In the genomic region with DNA sequence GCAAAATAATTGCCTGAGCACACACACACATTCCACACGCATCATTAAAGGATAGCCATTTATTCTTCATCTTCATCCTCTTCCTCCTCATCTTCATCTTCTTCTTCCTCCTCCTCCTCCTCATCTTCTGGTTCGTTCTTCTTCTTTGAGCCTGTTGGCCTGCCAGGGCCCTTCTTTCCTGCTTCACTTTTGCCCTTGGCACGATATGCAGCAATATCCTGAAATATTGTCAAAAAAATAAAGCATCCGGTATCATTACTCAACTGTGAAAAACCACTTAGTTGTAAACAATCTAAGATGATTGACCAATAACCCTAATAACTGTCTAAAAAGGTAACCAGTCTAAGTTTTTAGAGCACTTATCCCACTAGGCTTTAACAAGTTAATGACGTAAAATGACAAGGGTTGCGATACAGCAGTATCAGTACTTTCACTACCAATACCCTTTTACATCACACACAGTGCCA, we compare ENCODE assay signal across 8 cellular contexts. TPM values are rescaled to one million over a fixed set of nuclear protein-coding genes. Genes with fewer than 3 reads are reported as not detected.
DNase-seq lines count a peak whose midpoint lies in the region; TF ChIP-seq lines count a peak whose summit lies in the region.

No MANE protein-coding gene starts in this region.

- no peaks in the 10 kb centered on the region for H3K27me3 Mint-ChIP-seq in dendritic cell treated with granulocyte-macrophage colony-stimulating factor and Interleukin-4, amounts not matched to agents 40 ng/mL and 50 ng/mL, for 4 days
- H3K27me3 Mint-ChIP-seq in osteocyte (ENCODE audit: unreplicated experiment): no peaks in the 10 kb centered on the region

- TF ChIP-seq CTCF in osteocyte (IDR thresholded peaks at IDR 0.05): no peak

- intact Hi-C loops in dendritic cell treated with granulocyte-macrophage colony-stimulating factor and Interleukin-4, amounts not matched to agents 40 ng/mL and 50 ng/mL, for 4 days (cut with micrococcal nuclease): no loop called here

- H3K9me3 Mint-ChIP-seq in dendritic cell treated with granulocyte-macrophage colony-stimulating factor and Interleukin-4, amounts not matched to agents 40 ng/mL and 50 ng/mL, for 4 days: no peaks in the 10 kb centered on the region
- H3K9me3 Mint-ChIP-seq in osteocyte (ENCODE audit: unreplicated experiment): no peaks in the 10 kb centered on the region

- peak overlapping the region; percentile 41 for H3K27ac Mint-ChIP-seq in dendritic cell treated with granulocyte-macrophage colony-stimulating factor and Interleukin-4, amounts not matched to agents 40 ng/mL and 50 ng/mL, for 4 days
- peak overlapping the region; percentile 94 for H3K27ac Mint-ChIP-seq in osteocyte (ENCODE audit: unreplicated experiment)

- peaks cover 27% of the 10 kb centered on the region for H3K36me3 Mint-ChIP-seq in dendritic cell treated with granulocyte-macrophage colony-stimulating factor and Interleukin-4, amounts not matched to agents 40 ng/mL and 50 ng/mL, for 4 days (ENCODE audit: low read depth)
- peaks cover 19% of the 10 kb centered on the region for H3K36me3 Mint-ChIP-seq in osteocyte (ENCODE audit: unreplicated experiment)

- no peak overlapping the region for H3K4me3 Mint-ChIP-seq in dendritic cell treated with granulocyte-macrophage colony-stimulating factor and Interleukin-4, amounts not matched to agents 40 ng/mL and 50 ng/mL, for 4 days
- H3K4me3 Mint-ChIP-seq in osteocyte (ENCODE audit: unreplicated experiment): peak overlapping the region; percentile 92

- DNase-seq in MV-4-11 (lab: John Stamatoyannopoulos, UW) (peak; percentile 55), osteocyte (ENCODE audit: extremely low spot score, unreplicated experiment) (no peak), anterior cingulate cortex (lab: John Stamatoyannopoulos, UW) (no peak)
- no peak for DNase-seq in stimulated activated CD4-positive, alpha-beta T cell treated with anti-CD3 and anti-CD28 coated beads, Interleukin-4, amount 100 ng/mL, for 4 hours
- DNase-seq in stimulated activated naive CD4-positive, alpha-beta T cell (lab: John Stamatoyannopoulos, UW): no peak
- DNase-seq in activated CD4-positive, CD25-positive, alpha-beta regulatory T cell (lab: John Stamatoyannopoulos, UW): no peak

- peaks cover 26% of the 10 kb centered on the region for H3K4me1 Mint-ChIP-seq in dendritic cell treated with granulocyte-macrophage colony-stimulating factor and Interleukin-4, amounts not matched to agents 40 ng/mL and 50 ng/mL, for 4 days (ENCODE audit: low read depth)
- H3K4me1 Mint-ChIP-seq in osteocyte (ENCODE audit: unreplicated experiment): peaks cover 42% of the 10 kb centered on the region

- peak overlapping the region; percentile 100 for H3K4me3 ChIP-seq in GM08714 (ENCODE audit: low read length)

RNA-seq across cellular contexts. Expression of gene HMGB2, which starts 2.1 kb away (rescaled TPM):
- 51.7 and 56.3 TPM in 2 replicates for total RNA-seq in osteocyte

RNA-seq across cellular contexts. Expression of gene SAP30, which starts 38.7 kb away (rescaled TPM):
- 21.8 and 22.8 TPM in 2 replicates for total RNA-seq in osteocyte
